Comparison of ENCODE assay signal across 12 cellular contexts in genomic region chr11:71946144-71946571, GRCh38. TPM values are rescaled to one million over a fixed set of nuclear protein-coding genes. Genes with fewer than 3 reads are reported as not detected.
A peak's percentile ranks its signal among the peaks of the same experiment; 100 is the strongest.
DNase-seq lines count a peak whose midpoint lies in the region; TF ChIP-seq lines count a peak whose summit lies in the region.
"Had no signal": no experiment of that assay in that cellular context is flagged by ENCODE, and none has a peak within 500 bp of the region (broad histone marks: within the 10 kb centered on the region; RNA-seq: fewer than 3 reads in every experiment).

No MANE protein-coding gene starts in this region.

- peak overlapping the region; percentile 25 for H3K4me2 ChIP-seq in GM23248 (ENCODE audit: unreplicated experiment)

- no peaks in the 10 kb centered on the region for H3K36me3 ChIP-seq in ACC112 (ENCODE audit: insufficient read depth, low read length)
- no peaks in the 10 kb centered on the region for H3K36me3 ChIP-seq in GM23248 (ENCODE audit: low read depth)
- H3K36me3 ChIP-seq in kidney epithelial cell (ENCODE audit: control insufficient read depth, insufficient read depth, low read length), result no peaks in the 10 kb centered on the region
- H3K36me3 ChIP-seq in uterus, result no peaks in the 10 kb centered on the region
- H3K36me3 ChIP-seq: vagina had no signal

- H3K9ac ChIP-seq in GM23248, result peak overlapping the region; percentile 28; the same call in 1 of the 2 replicates
- H3K9ac ChIP-seq: parathyroid adenoma had no signal

- TF ChIP-seq CTCF in kidney epithelial cell (IDR thresholded peaks at IDR 0.05; ENCODE audit: insufficient read depth, low read length, poor library complexity, severe bottlenecking) (no peak), CD14-positive monocyte (IDR thresholded peaks at IDR 0.05) (no peak), uterus (IDR thresholded peaks at IDR 0.05) (no peak)

- 44 to 52% methylated on average over 2 of the region's 2 CpGs for WGBS in GM23248 (ENCODE audit: low coverage in 1 of 2, low lambda C conversion rate in 2 of 2, missing lambda C conversion rate in 2 of 2), 2 experiments

- H3K4me1 ChIP-seq in ACC112 (ENCODE audit: control insufficient read depth, insufficient read depth, low read length, unreplicated experiment), result peaks cover 28% of the 10 kb centered on the region
- H3K4me1 ChIP-seq in GM23248 (ENCODE audit: insufficient read depth), result peaks cover 37% of the 10 kb centered on the region
- H3K4me1 ChIP-seq in uterus, result no peaks in the 10 kb centered on the region
- H3K4me1 ChIP-seq: parathyroid adenoma had no signal

- no peaks in the 10 kb centered on the region for H3K27me3 Mint-ChIP-seq in activated T-helper 2 cell treated with anti-CD3 and anti-CD28 coated beads, Interferon-gamma antibody, Interleukin-2, Interleukin-4, amounts not matched to agents 10 μg/mL and 5 μg/mL and 100 μg/mL, durations not matched to agents 14 hours and 24 hours and 36 hours (ENCODE audit: low read depth)
- H3K27me3 Mint-ChIP-seq in CD14-positive monocyte (ENCODE audit: low read depth in 3 of 3), result peaks cover 0 to 2% (median 0%) of the 10 kb centered on the region in 3 donors

- H4K20me1 ChIP-seq in GM23248 (ENCODE audit: insufficient read depth), result no peaks in the 10 kb centered on the region

- no peaks in the 10 kb centered on the region for H3K9me3 Mint-ChIP-seq in activated T-helper 2 cell treated with anti-CD3 and anti-CD28 coated beads, Interferon-gamma antibody, Interleukin-2, Interleukin-4, amounts not matched to agents 10 μg/mL and 5 μg/mL and 100 μg/mL, durations not matched to agents 14 hours and 24 hours and 36 hours
- H3K9me3 Mint-ChIP-seq in CD14-positive monocyte, result no peaks in the 10 kb centered on the region

- no peak overlapping the region for H3K4me3 ChIP-seq in ACC112 (ENCODE audit: low read depth, low read length)
- H3K4me3 ChIP-seq in GM23248, result no peak overlapping the region
- H3K4me3 ChIP-seq in kidney epithelial cell (ENCODE audit: low read depth, low read length), result no peak overlapping the region
- H3K4me3 ChIP-seq in uterus, result no peak overlapping the region
- H3K4me3 ChIP-seq: vagina had no signal

- H2AFZ ChIP-seq in ACC112 (ENCODE audit: low read length, unreplicated experiment) (no peak overlapping the region), GM23248 (no peak overlapping the region)
- H2AFZ ChIP-seq: parathyroid adenoma had no signal

- H3K9me3 ChIP-seq in GM23248 (ENCODE audit: low read depth) (no peaks in the 10 kb centered on the region), uterus (no peaks in the 10 kb centered on the region)
- H3K9me3 ChIP-seq: vagina had no signal

- no peak for TF ChIP-seq POLR2A in uterus (IDR thresholded peaks at IDR 0.05)

- H3F3A ChIP-seq in GM23248 (ENCODE audit: insufficient read depth), result peaks cover 30% of the 10 kb centered on the region

- DNase-seq in GM23248 (peak; percentile 73), kidney epithelial cell (ENCODE audit: low read depth) (peak; percentile 84), putamen (ENCODE audit: low spot score) (no peak), CD14-positive monocyte (ENCODE audit: low spot score) (no peak), uterus (no peak), NCI-H146 treated with DMSO at 0.1 percent for 48 hours (lab: John Stamatoyannopoulos, UW; ENCODE audit: unreplicated experiment) (no peak)
- DNase-seq in activated T-helper 2 cell treated with anti-CD3 and anti-CD28 coated beads, Interferon-gamma antibody, Interleukin-2, Interleukin-4, amounts not matched to agents 10 μg/mL and 5 μg/mL and 100 μg/mL, durations not matched to agents 14 hours and 24 hours and 36 hours (ENCODE audit: low spot score), result no peak
- DNase-seq: left cardiac atrium, NCI-H1105 had no signal

- in situ Hi-C loops in GM23248 (cut with MboI), result no loop called here

- H3K27me3 ChIP-seq in ACC112 (ENCODE audit: insufficient read depth, low read length), result no peaks in the 10 kb centered on the region
- H3K27me3 ChIP-seq in GM23248 (replicated peaks; ENCODE audit: insufficient read depth), result no peaks in the 10 kb centered on the region
- no peaks in the 10 kb centered on the region for H3K27me3 ChIP-seq in kidney epithelial cell (ENCODE audit: control insufficient read depth, insufficient read depth, low read length)
- H3K27me3 ChIP-seq in uterus, result no peaks in the 10 kb centered on the region
- H3K27me3 ChIP-seq: vagina had no signal

- H3K79me2 ChIP-seq in ACC112 (ENCODE audit: control insufficient read depth, insufficient read depth, low read length, unreplicated experiment) (peaks cover 57% of the 10 kb centered on the region), GM23248 (ENCODE audit: insufficient read depth) (peaks cover 81% of the 10 kb centered on the region)

- H3K27ac ChIP-seq in ACC112 (ENCODE audit: low read depth, low read length) (peak overlapping the region; percentile 75), GM23248 (peak overlapping the region; percentile 75), uterus (no peak overlapping the region)
- H3K27ac ChIP-seq: parathyroid adenoma, vagina had no signal

- intact Hi-C loops in activated T-helper 2 cell treated with anti-CD3 and anti-CD28 coated beads, Interferon-gamma antibody, Interleukin-2, Interleukin-4, amounts not matched to agents 10 μg/mL and 5 μg/mL and 100 μg/mL, durations not matched to agents 14 hours and 24 hours and 36 hours (cut with micrococcal nuclease), result loop anchor here (1.0 to 2.0 kb wide), 2 partner anchors 15 to 17 kb away; no protein-coding TSS in a partner anchor
- intact Hi-C loops in CD14-positive monocyte (cut with micrococcal nuclease) (no loop called here), uterus (cut with DNase I; ENCODE audit: low total_unique reads) (no loop called here)

- H3K9me2 ChIP-seq in GM23248 (ENCODE audit: insufficient read depth), result no peaks in the 10 kb centered on the region

- peaks cover 21% of the 10 kb centered on the region for H3K36me3 Mint-ChIP-seq in activated T-helper 2 cell treated with anti-CD3 and anti-CD28 coated beads, Interferon-gamma antibody, Interleukin-2, Interleukin-4, amounts not matched to agents 10 μg/mL and 5 μg/mL and 100 μg/mL, durations not matched to agents 14 hours and 24 hours and 36 hours (ENCODE audit: low read depth)
- peaks cover 8 to 22% of the 10 kb centered on the region in 2 donors for H3K36me3 Mint-ChIP-seq in CD14-positive monocyte

- H3K27ac Mint-ChIP-seq in activated T-helper 2 cell treated with anti-CD3 and anti-CD28 coated beads, Interferon-gamma antibody, Interleukin-2, Interleukin-4, amounts not matched to agents 10 μg/mL and 5 μg/mL and 100 μg/mL, durations not matched to agents 14 hours and 24 hours and 36 hours, result peak overlapping the region; percentile 75
- H3K27ac Mint-ChIP-seq in CD14-positive monocyte, result peak overlapping the region in 1 of 7 donors; percentile 8

- H3K4me3 Mint-ChIP-seq in activated T-helper 2 cell treated with anti-CD3 and anti-CD28 coated beads, Interferon-gamma antibody, Interleukin-2, Interleukin-4, amounts not matched to agents 10 μg/mL and 5 μg/mL and 100 μg/mL, durations not matched to agents 14 hours and 24 hours and 36 hours (ENCODE audit: low read depth), result no peak overlapping the region
- H3K4me3 Mint-ChIP-seq in CD14-positive monocyte, result no peak overlapping the region

- H3K4me1 Mint-ChIP-seq in activated T-helper 2 cell treated with anti-CD3 and anti-CD28 coated beads, Interferon-gamma antibody, Interleukin-2, Interleukin-4, amounts not matched to agents 10 μg/mL and 5 μg/mL and 100 μg/mL, durations not matched to agents 14 hours and 24 hours and 36 hours (ENCODE audit: low read depth), result peaks cover 17% of the 10 kb centered on the region
- H3K4me1 Mint-ChIP-seq in CD14-positive monocyte, result peaks cover 16% of the 10 kb centered on the region

RNA-seq across cellular contexts. Expression of gene RNF121, which starts 17.3 kb away (rescaled TPM):
- total RNA-seq in GM23248 (2014; rRNA removed; shearing (Covaris generic)), result 20.3 and 27.4 TPM in 2 replicates
- polyA plus RNA-seq in GM23248 (2016; fragmentation: Nextera tagmentation; extraction: Ambion mirVana), result 18.1 and 19.9 TPM in 2 replicates
- total RNA-seq in activated T-helper 2 cell treated with anti-CD3 and anti-CD28 coated beads, Interferon-gamma antibody, Interleukin-2, Interleukin-4, amounts not matched to agents 10 μg/mL and 5 μg/mL and 100 μg/mL, durations not matched to agents 14 hours and 24 hours and 36 hours, result 49.1 and 51.3 TPM in 2 replicates
- 30.9 and 36.6 TPM in 2 replicates for total RNA-seq in kidney epithelial cell
- 1 to 10 TPM; 7.7 to 9.2 TPM for polyA plus RNA-seq in CD14-positive monocyte
- total RNA-seq in uterus, result 10 to 100 TPM in 3 of 4 donors, 1 to 10 TPM in 1; 3.8 to 56.2 (median 47.0) TPM

RNA-seq across cellular contexts. Expression of gene XNDC1N, which starts 17.8 kb away (rescaled TPM):
- 0.38 and 4.6 TPM in 2 replicates for total RNA-seq in GM23248 (2014; rRNA removed; shearing (Covaris generic))
- polyA plus RNA-seq in GM23248 (2016; fragmentation: Nextera tagmentation; extraction: Ambion mirVana), result 3.3 and 3.9 TPM in 2 replicates
- 14.7 and 15.1 TPM in 2 replicates for total RNA-seq in activated T-helper 2 cell treated with anti-CD3 and anti-CD28 coated beads, Interferon-gamma antibody, Interleukin-2, Interleukin-4, amounts not matched to agents 10 μg/mL and 5 μg/mL and 100 μg/mL, durations not matched to agents 14 hours and 24 hours and 36 hours
- 2.2 and 7.1 TPM in 2 replicates for total RNA-seq in kidney epithelial cell
- polyA plus RNA-seq in CD14-positive monocyte, result under 1 TPM; 0.80 to 0.99 TPM
- total RNA-seq in uterus, result 100 to 1,000 TPM in 1 of 4 donors, 10 to 100 TPM in 2, 1 to 10 TPM in 1; 8.2 to 176 (median 21.4) TPM

RNA-seq across cellular contexts. Expression of gene IL18BP, which starts 52.6 kb away (rescaled TPM):
- 2.5 and 4.8 TPM in 2 replicates for total RNA-seq in GM23248 (2014; rRNA removed; shearing (Covaris generic))
- polyA plus RNA-seq in GM23248 (2016; fragmentation: Nextera tagmentation; extraction: Ambion mirVana) (0.14 and 0.44 TPM in 2 replicates), CD14-positive monocyte (1 to 10 TPM; 7.4 to 8.3 TPM)
- total RNA-seq in activated T-helper 2 cell treated with anti-CD3 and anti-CD28 coated beads, Interferon-gamma antibody, Interleukin-2, Interleukin-4, amounts not matched to agents 10 μg/mL and 5 μg/mL and 100 μg/mL, durations not matched to agents 14 hours and 24 hours and 36 hours, result 12.6 and 13.5 TPM in 2 replicates
- total RNA-seq in kidney epithelial cell (2.9 and 6.4 TPM in 2 replicates), uterus (10 to 100 TPM in 2 of 4 donors, 1 to 10 TPM in 2; 7.3 to 24.6 (median 10.5) TPM)

Comparison
In these comparisons a context has a peak if more than half of its experiments do, and no peak if none do; other contexts are left out.
1. H3K27ac ChIP-seq: peak in ACC112 (single experiment) and GM23248 (single experiment); none in uterus (0 of 2).
2. DNase-seq: peak in GM23248 (single experiment) and kidney epithelial cell (single experiment); none in activated T-helper 2 cell treated with anti-CD3 and anti-CD28 coated beads, Interferon-gamma antibody, Interleukin-2, Interleukin-4, amounts not matched to agents 10 μg/mL and 5 μg/mL and 100 μg/mL, durations not matched to agents 14 hours and 24 hours and 36 hours (single experiment), putamen (single experiment), CD14-positive monocyte (single experiment), uterus (0 of 2) and NCI-H146 treated with DMSO at 0.1 percent for 48 hours (single experiment).